ENCODE assay signal across 1 cellular context in genomic region chr11:58647141-58647699, GRCh38.
TF ChIP-seq lines count a peak whose summit lies in the region.

No MANE protein-coding gene starts in this region.

TF ChIP-seq in HepG2, 621 proteins besides CTCF, POLR2A, EP300 and RAD21 (continued from another document):
- no peak for TF ChIP-seq ZNF20 (CRISPR knock-in tag; IDR thresholded peaks at IDR 0.05)
- TF ChIP-seq FIP1L1 (IDR thresholded peaks at IDR 0.05; ENCODE audit: borderline replicate concordance, insufficient read depth, low read depth, low read length) = no peak
- TF ChIP-seq, protein P1, sequence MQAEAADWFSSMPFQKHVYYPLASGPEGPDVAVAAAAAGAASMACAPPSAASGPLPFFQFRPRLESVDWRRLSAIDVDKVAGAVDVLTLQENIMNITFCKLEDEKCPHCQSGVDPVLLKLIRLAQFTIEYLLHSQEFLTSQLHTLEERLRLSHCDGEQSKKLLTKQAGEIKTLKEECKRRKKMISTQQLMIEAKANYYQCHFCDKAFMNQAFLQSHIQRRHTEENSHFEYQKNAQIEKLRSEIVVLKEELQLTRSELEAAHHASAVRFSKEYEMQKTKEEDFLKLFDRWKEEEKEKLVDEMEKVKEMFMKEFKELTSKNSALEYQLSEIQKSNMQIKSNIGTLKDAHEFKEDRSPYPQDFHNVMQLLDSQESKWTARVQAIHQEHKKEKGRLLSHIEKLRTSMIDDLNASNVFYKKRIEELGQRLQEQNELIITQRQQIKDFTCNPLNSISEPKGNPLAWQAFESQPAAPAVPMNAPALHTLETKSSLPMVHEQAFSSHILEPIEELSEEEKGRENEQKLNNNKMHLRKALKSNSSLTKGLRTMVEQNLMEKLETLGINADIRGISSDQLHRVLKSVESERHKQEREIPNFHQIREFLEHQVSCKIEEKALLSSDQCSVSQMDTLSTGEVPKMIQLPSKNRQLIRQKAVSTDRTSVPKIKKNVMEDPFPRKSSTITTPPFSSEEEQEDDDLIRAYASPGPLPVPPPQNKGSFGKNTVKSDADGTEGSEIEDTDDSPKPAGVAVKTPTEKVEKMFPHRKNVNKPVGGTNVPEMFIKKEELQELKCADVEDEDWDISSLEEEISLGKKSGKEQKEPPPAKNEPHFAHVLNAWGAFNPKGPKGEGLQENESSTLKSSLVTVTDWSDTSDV (CRISPR knock-in tag; IDR thresholded peaks at IDR 0.05) = no peak
- no peak for TF ChIP-seq ZNF607 (CRISPR knock-in tag; IDR thresholded peaks at IDR 0.05; ENCODE audit: borderline replicate concordance)
- no peak for TF ChIP-seq ZFAT (CRISPR knock-in tag; conservative IDR thresholded peaks at IDR 0.05)
- no peak for TF ChIP-seq ZSCAN31 (CRISPR knock-in tag; IDR thresholded peaks at IDR 0.05; ENCODE audit: low read depth)
- TF ChIP-seq ZBTB4 (CRISPR knock-in tag; IDR thresholded peaks at IDR 0.05; ENCODE audit: borderline replicate concordance) = no peak
- TF ChIP-seq ZMAT3 (CRISPR knock-in tag; conservative IDR thresholded peaks at IDR 0.05) = no peak
- TF ChIP-seq RARA (CRISPR knock-in tag; IDR thresholded peaks at IDR 0.05) = no peak
- TF ChIP-seq ZNF556 (CRISPR knock-in tag; IDR thresholded peaks at IDR 0.05; ENCODE audit: borderline replicate concordance) = no peak
- TF ChIP-seq DNMT3B (CRISPR knock-in tag; conservative IDR thresholded peaks at IDR 0.05) = no peak
TF ChIP-seq in HepG2: peak in this region for 0.
